In genomic region chr19:35142531-35143230, GRCh38 we compare ENCODE assay signal across 8 cellular contexts. TPM values are rescaled to one million over a fixed set of nuclear protein-coding genes. Genes with fewer than 3 reads are reported as not detected.
DNase-seq lines count a peak whose midpoint lies in the region; ATAC-seq lines count a peak whose summit lies in the region.

No MANE protein-coding gene starts in this region.

- H3K27ac ChIP-seq in SK-N-MC: no peak overlapping the region

- no peaks in the 10 kb centered on the region for H3K36me3 Mint-ChIP-seq in activated naive CD4-positive, alpha-beta T cell treated with anti-CD3 and anti-CD28 coated beads, Interleukin-2, amount 50 U/mL, for 72 hours

- H3K4me3 ChIP-seq in SK-N-MC (peak overlapping the region; percentile 42; the same call in 1 of the 2 replicates), iPS-11a (ENCODE audit: low read depth, low read length) (peak overlapping the region; percentile 52), MG63 (no peak overlapping the region)

- H3K27me3 ChIP-seq in MG63: no peaks in the 10 kb centered on the region

- DNase-seq in SKM-1 (lab: John Stamatoyannopoulos, UW; ENCODE audit: unreplicated experiment): peak; percentile 26
- DNase-seq in SKM-1 treated with dmso at 0.1 percent for 144 hours (lab: John Stamatoyannopoulos, UW; ENCODE audit: unreplicated experiment): no peak
- no peak for DNase-seq in SK-N-MC (ENCODE audit: low read depth, low spot score)
- peak in 1 of 2 donors; percentile 86 for DNase-seq in activated naive CD4-positive, alpha-beta T cell treated with anti-CD3 and anti-CD28 coated beads, Interleukin-2, amount 50 U/mL, for 72 hours (ENCODE audit: low spot score in 2 of 2)
- peak; percentile 74 for DNase-seq in stimulated activated CD4-positive, alpha-beta T cell treated with anti-CD3 and anti-CD28 coated beads, Interleukin-2, amount 100 ng/mL, for 24 hours
- no peak for DNase-seq in HPDE6-E6E7 (ENCODE audit: extremely low spot score)
- DNase-seq in MG63: no peak

- peak; percentile 11 to 25 for ATAC-seq in activated naive CD4-positive, alpha-beta T cell treated with anti-CD3 and anti-CD28 coated beads, Interleukin-2, amount 50 U/mL, for 72 hours

- H3K36me3 ChIP-seq in SK-N-MC (ENCODE audit: insufficient read depth, low read length) (no peaks in the 10 kb centered on the region), MG63 (no peaks in the 10 kb centered on the region)

- no peaks in the 10 kb centered on the region for H3K9me3 Mint-ChIP-seq in activated naive CD4-positive, alpha-beta T cell treated with anti-CD3 and anti-CD28 coated beads, Interleukin-2, amount 50 U/mL, for 72 hours

- H3K27ac Mint-ChIP-seq in activated naive CD4-positive, alpha-beta T cell treated with anti-CD3 and anti-CD28 coated beads, Interleukin-2, amount 50 U/mL, for 72 hours: no peak overlapping the region

- H3K9me3 ChIP-seq in SK-N-MC (ENCODE audit: low read depth, low read length) (no peaks in the 10 kb centered on the region), MG63 (no peaks in the 10 kb centered on the region)

- H3K9ac ChIP-seq in SK-N-MC (ENCODE audit: insufficient read length): no peak overlapping the region

RNA-seq across cellular contexts. Expression of gene FXYD7, which starts 0.4 kb away (rescaled TPM):
- total RNA-seq in activated naive CD4-positive, alpha-beta T cell treated with anti-CD3 and anti-CD28 coated beads, Interleukin-2, amount 50 U/mL, for 72 hours: 1 to 10 TPM in 1 of 2 donors, under 1 TPM in 1; 0.82 to 1.8 TPM
- not detected in 2 replicates for total RNA-seq in MG63 (2014; rRNA removed; shearing (Covaris generic); ENCODE audit: low replicate concordance)

RNA-seq across cellular contexts. Expression of gene FXYD1, which starts 4.1 kb away (rescaled TPM):
- 1 to 10 TPM; 1.4 to 2.1 TPM for total RNA-seq in activated naive CD4-positive, alpha-beta T cell treated with anti-CD3 and anti-CD28 coated beads, Interleukin-2, amount 50 U/mL, for 72 hours
- not detected in 2 replicates for total RNA-seq in MG63 (2014; rRNA removed; shearing (Covaris generic); ENCODE audit: low replicate concordance)

RNA-seq across cellular contexts. Expression of gene LGI4, which starts 7.8 kb away (rescaled TPM):
- total RNA-seq in activated naive CD4-positive, alpha-beta T cell treated with anti-CD3 and anti-CD28 coated beads, Interleukin-2, amount 50 U/mL, for 72 hours: 1 to 10 TPM; 1.5 to 2.7 TPM
- total RNA-seq in MG63 (2014; rRNA removed; shearing (Covaris generic); ENCODE audit: low replicate concordance): 0.76 TPM in 1 of 2 replicates, not detected in the other

RNA-seq across cellular contexts. Expression of gene FXYD5, which starts 11.9 kb away (rescaled TPM):
- total RNA-seq in activated naive CD4-positive, alpha-beta T cell treated with anti-CD3 and anti-CD28 coated beads, Interleukin-2, amount 50 U/mL, for 72 hours: 100 to 1,000 TPM; 279 to 283 TPM
- total RNA-seq in MG63 (2014; rRNA removed; shearing (Covaris generic); ENCODE audit: low replicate concordance): 28.9 and 59.7 TPM in 2 replicates

RNA-seq across cellular contexts. Expression of gene FXYD3, which starts 27.1 kb away (rescaled TPM):
- total RNA-seq in activated naive CD4-positive, alpha-beta T cell treated with anti-CD3 and anti-CD28 coated beads, Interleukin-2, amount 50 U/mL, for 72 hours: not detected
- not detected in 2 replicates for total RNA-seq in MG63 (2014; rRNA removed; shearing (Covaris generic); ENCODE audit: low replicate concordance)

Comparison
In these comparisons a context has a peak if more than half of its experiments do, and no peak if none do; other contexts are left out.
1. DNase-seq: peak in SKM-1 (single experiment) and stimulated activated CD4-positive, alpha-beta T cell treated with anti-CD3 and anti-CD28 coated beads, Interleukin-2, amount 100 ng/mL, for 24 hours (2 of 2); none in SKM-1 treated with dmso at 0.1 percent for 144 hours (single experiment), SK-N-MC (single experiment), HPDE6-E6E7 (single experiment) and MG63 (single experiment).